8 cellular contexts compared by ENCODE assay signal in the genomic region with DNA sequence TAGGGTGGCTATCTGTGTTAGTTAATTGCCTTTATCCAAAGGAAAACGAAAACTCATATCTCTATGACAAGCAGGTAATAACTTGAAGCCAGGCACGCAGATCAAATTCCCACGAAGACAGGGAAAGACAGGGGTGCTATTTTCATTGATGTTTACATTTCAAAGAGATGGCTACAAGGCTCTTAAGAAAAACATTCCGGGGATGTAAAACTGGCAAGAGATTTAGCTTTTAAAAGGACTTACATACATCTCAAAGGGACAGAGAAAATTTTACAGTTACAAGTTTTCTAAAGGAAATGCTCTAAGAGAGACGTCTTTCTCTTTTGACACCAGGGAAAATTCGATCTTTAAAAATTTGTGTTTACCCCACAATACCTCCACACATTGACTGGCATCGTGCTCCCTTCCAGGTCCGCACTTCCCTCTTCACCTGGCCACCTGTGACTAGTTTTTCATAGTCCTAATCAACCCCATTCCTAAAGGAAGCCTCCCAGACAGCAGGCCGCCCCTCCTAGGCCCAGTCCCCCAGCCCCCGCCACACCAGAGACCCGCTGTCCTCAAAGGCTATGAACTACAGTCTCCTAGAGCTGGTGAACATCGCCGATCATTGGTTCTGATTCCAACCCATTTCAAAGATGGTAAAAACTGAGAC. TPM values are rescaled to one million over a fixed set of nuclear protein-coding genes. Genes with fewer than 3 reads are reported as not detected.
A peak's percentile ranks its signal among the peaks of the same experiment; 100 is the strongest.
DNase-seq lines count a peak whose midpoint lies in the region; ATAC-seq, FAIRE-seq and TF ChIP-seq lines count a peak whose summit lies in the region.

No MANE protein-coding gene starts in this region.

- dilution Hi-C loops in keratinocyte (cut with MboI; ENCODE audit: extremely low pct_ligation_motif_present, low sequenced_read_pairs): no loop called here

- peak overlapping the region; percentile 95 for H3K27ac Mint-ChIP-seq in activated CD8-positive, alpha-beta memory T cell treated with anti-CD3 and anti-CD28 coated beads, Interleukin-2, amount 10 ng/mL, durations not matched to agents 7 days and 5 days
- peak overlapping the region; percentile 96 for H3K27ac Mint-ChIP-seq in activated naive CD8-positive, alpha-beta T cell

- H3K4me3 Mint-ChIP-seq in activated CD8-positive, alpha-beta memory T cell treated with anti-CD3 and anti-CD28 coated beads, Interleukin-2, amount 10 ng/mL, durations not matched to agents 7 days and 5 days: peak overlapping the region; percentile 93
- H3K4me3 Mint-ChIP-seq in activated naive CD8-positive, alpha-beta T cell: peak overlapping the region; percentile 94

- peaks cover 17% of the 10 kb centered on the region for H3K36me3 Mint-ChIP-seq in activated CD8-positive, alpha-beta memory T cell treated with anti-CD3 and anti-CD28 coated beads, Interleukin-2, amount 10 ng/mL, durations not matched to agents 7 days and 5 days
- peaks cover 8% of the 10 kb centered on the region for H3K36me3 Mint-ChIP-seq in activated naive CD8-positive, alpha-beta T cell

- TF ChIP-seq CTCF in keratinocyte (optimal IDR thresholded peaks at IDR 0.05 in 1 of 3, IDR thresholded peaks at IDR 0.05 in 1 of 3, conservative IDR thresholded peaks at IDR 0.05 in 1 of 3; ENCODE audit: extremely low read depth in 1 of 3, insufficient read depth in 2 of 3, low read length in 3 of 3): no peak
- no peak for TF ChIP-seq CTCF in thoracic aorta (IDR thresholded peaks at IDR 0.05)

- no peaks in the 10 kb centered on the region for H4K20me1 ChIP-seq in keratinocyte (ENCODE audit: control insufficient read depth, extremely low read depth, insufficient read depth, low read length)

- peak overlapping the region; percentile 83 for H3K9ac ChIP-seq in keratinocyte (ENCODE audit: control insufficient read depth, extremely low read depth, insufficient read depth, low read length)

- no peak for DNase-seq in activated CD8-positive, alpha-beta memory T cell treated with anti-CD3 and anti-CD28 coated beads, Interleukin-2, amount 10 ng/mL, durations not matched to agents 7 days and 5 days
- no peak for DNase-seq in activated CD8-positive, alpha-beta memory T cell treated with anti-CD3 and anti-CD28 coated beads for 24 hours
- DNase-seq in keratinocyte (ENCODE audit: low read depth, low spot score) (no peak), thoracic aorta (ENCODE audit: low spot score) (no peak), kidney glomerular epithelial cell (lab: John Stamatoyannopoulos, UW) (no peak), CD1c-positive myeloid dendritic cell (ENCODE audit: extremely low spot score) (no peak), GM12892 (ENCODE audit: insufficient read length) (no peak)

- H3K4me3 ChIP-seq in keratinocyte (ENCODE audit: control insufficient read depth in 2 of 3, extremely low read depth in 1 of 3, insufficient read depth in 2 of 3, low read depth in 1 of 3, low read length in 3 of 3) (peak overlapping the region; percentile 54 to 85 (median 65)), thoracic aorta (peak overlapping the region; percentile 88)

- TF ChIP-seq POLR2A in GM12892 (IDR thresholded peaks at IDR 0.05; ENCODE audit: low read depth, low read length): no peak

- peaks cover 47% of the 10 kb centered on the region for H3K4me1 Mint-ChIP-seq in activated CD8-positive, alpha-beta memory T cell treated with anti-CD3 and anti-CD28 coated beads, Interleukin-2, amount 10 ng/mL, durations not matched to agents 7 days and 5 days
- peaks cover 48% of the 10 kb centered on the region for H3K4me1 Mint-ChIP-seq in activated naive CD8-positive, alpha-beta T cell (ENCODE audit: low read depth)

- ATAC-seq in activated CD8-positive, alpha-beta memory T cell treated with anti-CD3 and anti-CD28 coated beads, Interleukin-2, amount 10 ng/mL, durations not matched to agents 7 days and 5 days: no peak
- ATAC-seq in thoracic aorta (ENCODE audit: insufficient number of reproducible peaks, low FRiP score, low read depth): no peak

- no peaks in the 10 kb centered on the region for H3K9me1 ChIP-seq in keratinocyte (ENCODE audit: control insufficient read depth, extremely low read depth, insufficient read depth, low read length)

- FAIRE-seq in keratinocyte (lab: Jason Lieb, UNC): no peak
- no peak for FAIRE-seq in GM12892 (lab: Jason Lieb, UNC)

- H3K9me3 Mint-ChIP-seq in activated CD8-positive, alpha-beta memory T cell treated with anti-CD3 and anti-CD28 coated beads, Interleukin-2, amount 10 ng/mL, durations not matched to agents 7 days and 5 days (ENCODE audit: low read depth): no peaks in the 10 kb centered on the region
- no peaks in the 10 kb centered on the region for H3K9me3 Mint-ChIP-seq in activated naive CD8-positive, alpha-beta T cell (ENCODE audit: low read depth)

- H3K27me3 ChIP-seq in keratinocyte (ENCODE audit: control insufficient read depth, extremely low read depth, insufficient read depth, low read length) (no peaks in the 10 kb centered on the region), thoracic aorta (replicated peaks; ENCODE audit: insufficient read depth) (no peaks in the 10 kb centered on the region)

- H3K36me3 ChIP-seq in keratinocyte (ENCODE audit: control insufficient read depth in 2 of 2, extremely low read depth in 1 of 2, insufficient read depth in 2 of 2, low read length in 2 of 2) (no peaks in the 10 kb centered on the region), thoracic aorta (peaks cover 4% of the 10 kb centered on the region)

- H3K4me1 ChIP-seq in keratinocyte (ENCODE audit: control insufficient read depth, extremely low read depth, insufficient read depth, low read length) (peaks cover 4% of the 10 kb centered on the region), thoracic aorta (ENCODE audit: control insufficient read depth in 1 of 2, low read depth in 2 of 2) (peaks cover 3 to 21% of the 10 kb centered on the region in 2 donors)

- peak overlapping the region; percentile 75 for H3K4me2 ChIP-seq in keratinocyte (ENCODE audit: control insufficient read depth, extremely low read depth, insufficient read depth, low read depth, low read length)

- CTCF ChIA-PET in activated CD8-positive, alpha-beta memory T cell treated with anti-CD3 and anti-CD28 coated beads, Interleukin-2, amount 10 ng/mL, durations not matched to agents 7 days and 5 days (lab: Charles Lee): interaction anchor here (0.9 kb wide), 1 partner anchor 12 kb away, joined by 3 read pairs; no protein-coding TSS in a partner anchor

- H3K79me2 ChIP-seq in keratinocyte (ENCODE audit: control insufficient read depth, insufficient read depth, low read length): peaks cover 15% of the 10 kb centered on the region

- H3K27me3 Mint-ChIP-seq in activated CD8-positive, alpha-beta memory T cell treated with anti-CD3 and anti-CD28 coated beads, Interleukin-2, amount 10 ng/mL, durations not matched to agents 7 days and 5 days: no peaks in the 10 kb centered on the region
- H3K27me3 Mint-ChIP-seq in activated naive CD8-positive, alpha-beta T cell: no peaks in the 10 kb centered on the region

- H3K27ac ChIP-seq in keratinocyte (ENCODE audit: control insufficient read depth, insufficient read depth, low read length) (peak overlapping the region; percentile 74), thoracic aorta (peak overlapping the region; percentile 91 to 93)

- peak overlapping the region; percentile 70 for H2AFZ ChIP-seq in keratinocyte (ENCODE audit: control insufficient read depth, low read length)

- no peaks in the 10 kb centered on the region for H3K9me3 ChIP-seq in keratinocyte (ENCODE audit: control insufficient read depth, low read depth, low read length)
- no peaks in the 10 kb centered on the region for H3K9me3 ChIP-seq in thoracic aorta

RNA-seq across cellular contexts. Expression of a gene that starts 0.7 kb away (rescaled TPM):
- total RNA-seq in activated CD8-positive, alpha-beta memory T cell treated with anti-CD3 and anti-CD28 coated beads, Interleukin-2, amount 10 ng/mL, durations not matched to agents 7 days and 5 days: 10 to 100 TPM; 61.5 to 73.1 TPM
- polyA plus RNA-seq in keratinocyte: 21.3 to 40.5 TPM (median 22.4 TPM) in 3 replicates
- 5.6 TPM for polyA plus RNA-seq in keratinocyte (2011; ENCODE audit: low read depth)
- 28.4 and 29.0 TPM in 2 replicates for polyA plus RNA-seq in keratinocyte (2011; cell fraction: cytosol; rRNA removed)
- polyA plus RNA-seq in keratinocyte (2011; cell fraction: nucleus; rRNA removed): 47.8 and 49.4 TPM in 2 replicates
- polyA plus RNA-seq in keratinocyte (2012; ENCODE audit: low replicate concordance): 22.9 and 34.4 TPM in 2 replicates
- polyA minus RNA-seq in keratinocyte: 43.0 to 96.2 TPM (median 65.5 TPM) in 3 replicates
- 23.4 TPM for polyA minus RNA-seq in keratinocyte (2011; cell fraction: cytosol; rRNA and poly(A)+ RNA removed)
- 12.7 and 20.2 TPM in 2 replicates for polyA minus RNA-seq in keratinocyte (2011; cell fraction: nucleus; rRNA and poly(A)+ RNA removed)
- total RNA-seq in thoracic aorta: 10 to 100 TPM; 44.5 to 52.3 TPM
- polyA plus RNA-seq in GM12892 (2012; ENCODE audit: missing spikeins): 23.3 TPM

RNA-seq across cellular contexts. Expression of a gene that starts 21.9 kb away (rescaled TPM):
- total RNA-seq in activated CD8-positive, alpha-beta memory T cell treated with anti-CD3 and anti-CD28 coated beads, Interleukin-2, amount 10 ng/mL, durations not matched to agents 7 days and 5 days: 10 to 100 TPM; 14.5 to 23.5 TPM
- 151 to 328 TPM (median 162 TPM) in 3 replicates for polyA plus RNA-seq in keratinocyte
- 10.1 TPM for polyA plus RNA-seq in keratinocyte (2011; ENCODE audit: low read depth)
- 143 and 188 TPM in 2 replicates for polyA plus RNA-seq in keratinocyte (2011; cell fraction: cytosol; rRNA removed)
- 127 and 170 TPM in 2 replicates for polyA plus RNA-seq in keratinocyte (2011; cell fraction: nucleus; rRNA removed)
- polyA plus RNA-seq in keratinocyte (2012; ENCODE audit: low replicate concordance): 180 and 201 TPM in 2 replicates
- polyA minus RNA-seq in keratinocyte: 329 to 825 TPM (median 346 TPM) in 3 replicates
- 340 TPM for polyA minus RNA-seq in keratinocyte (2011; cell fraction: cytosol; rRNA and poly(A)+ RNA removed)
- polyA minus RNA-seq in keratinocyte (2011; cell fraction: nucleus; rRNA and poly(A)+ RNA removed): 88.3 and 93.9 TPM in 2 replicates
- 1,000 to 10,000 TPM in 1 of 2 donors, 100 to 1,000 TPM in 1; 635 to 1,379 TPM for total RNA-seq in thoracic aorta
- 61.8 TPM for polyA plus RNA-seq in GM12892 (2012; ENCODE audit: missing spikeins)

RNA-seq across cellular contexts. Expression of a gene that starts 59.4 kb away (rescaled TPM):
- under 1 TPM; 0.09 to 0.15 TPM for total RNA-seq in activated CD8-positive, alpha-beta memory T cell treated with anti-CD3 and anti-CD28 coated beads, Interleukin-2, amount 10 ng/mL, durations not matched to agents 7 days and 5 days
- polyA plus RNA-seq in keratinocyte: 0.07 to 0.36 TPM in 2 of 3 replicates, not detected in the other
- 0.49 TPM for polyA plus RNA-seq in keratinocyte (2011; ENCODE audit: low read depth)
- polyA plus RNA-seq in keratinocyte (2011; cell fraction: cytosol; rRNA removed): 0.34 and 0.56 TPM in 2 replicates
- 0.19 and 1.1 TPM in 2 replicates for polyA plus RNA-seq in keratinocyte (2011; cell fraction: nucleus; rRNA removed)
- 0.85 and 1.2 TPM in 2 replicates for polyA plus RNA-seq in keratinocyte (2012; ENCODE audit: low replicate concordance)
- polyA minus RNA-seq in keratinocyte: 0.10 to 3.0 TPM in 2 of 3 replicates, not detected in the other
- polyA minus RNA-seq in keratinocyte (2011; cell fraction: cytosol; rRNA and poly(A)+ RNA removed): not detected
- 0.32 TPM in 1 of 2 replicates, not detected in the other for polyA minus RNA-seq in keratinocyte (2011; cell fraction: nucleus; rRNA and poly(A)+ RNA removed)
- total RNA-seq in thoracic aorta: under 1 TPM; 0.27 to 0.85 TPM
- polyA plus RNA-seq in GM12892 (2012; ENCODE audit: missing spikeins): 1.4 TPM

Comparison
In these comparisons a context has a peak if more than half of its experiments do, and no peak if none do; other contexts are left out.
1. RNA of a gene that starts 21.9 kb away (total RNA-seq): 635 to 1,379 TPM in thoracic aorta; 14.5 to 23.5 TPM in activated CD8-positive, alpha-beta memory T cell treated with anti-CD3 and anti-CD28 coated beads, Interleukin-2, amount 10 ng/mL, durations not matched to agents 7 days and 5 days; every median in the first group is over 10 times any median in the second.